In genomic region chr4:101192244-101192643, GRCh38 we compare ENCODE assay signal across 2 cellular contexts.
TF ChIP-seq lines count a peak whose summit lies in the region.

No MANE protein-coding gene starts in this region.

TF ChIP-seq in SK-N-SH treated with all-trans-retinoic acid at 6 μM for 48 hours, 23 proteins besides CTCF, POLR2A, EP300 and RAD21 (continued from another document):
- no peak for TF ChIP-seq POU6F1 (CRISPR knock-in tag; IDR thresholded peaks at IDR 0.05; ENCODE audit: borderline replicate concordance, low read depth)
- TF ChIP-seq ARNTL (CRISPR knock-in tag; IDR thresholded peaks at IDR 0.05; ENCODE audit: borderline replicate concordance, low read depth): no peak
- TF ChIP-seq TOX (CRISPR knock-in tag; IDR thresholded peaks at IDR 0.05; ENCODE audit: borderline replicate concordance): no peak
- no peak for TF ChIP-seq GLIS3 (CRISPR knock-in tag; IDR thresholded peaks at IDR 0.05)
- no peak for TF ChIP-seq ZNF8 (CRISPR knock-in tag; IDR thresholded peaks at IDR 0.05)
- TF ChIP-seq SNAI2 (CRISPR knock-in tag; IDR thresholded peaks at IDR 0.05): no peak
- TF ChIP-seq, protein P1, sequence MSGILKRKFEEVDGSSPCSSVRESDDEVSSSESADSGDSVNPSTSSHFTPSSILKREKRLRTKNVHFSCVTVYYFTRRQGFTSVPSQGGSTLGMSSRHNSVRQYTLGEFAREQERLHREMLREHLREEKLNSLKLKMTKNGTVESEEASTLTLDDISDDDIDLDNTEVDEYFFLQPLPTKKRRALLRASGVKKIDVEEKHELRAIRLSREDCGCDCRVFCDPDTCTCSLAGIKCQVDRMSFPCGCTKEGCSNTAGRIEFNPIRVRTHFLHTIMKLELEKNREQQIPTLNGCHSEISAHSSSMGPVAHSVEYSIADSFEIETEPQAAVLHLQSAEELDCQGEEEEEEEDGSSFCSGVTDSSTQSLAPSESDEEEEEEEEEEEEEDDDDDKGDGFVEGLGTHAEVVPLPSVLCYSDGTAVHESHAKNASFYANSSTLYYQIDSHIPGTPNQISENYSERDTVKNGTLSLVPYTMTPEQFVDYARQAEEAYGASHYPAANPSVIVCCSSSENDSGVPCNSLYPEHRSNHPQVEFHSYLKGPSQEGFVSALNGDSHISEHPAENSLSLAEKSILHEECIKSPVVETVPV (CRISPR knock-in tag; IDR thresholded peaks at IDR 0.05): no peak
- no peak for TF ChIP-seq ZNF565 (CRISPR knock-in tag; conservative IDR thresholded peaks at IDR 0.05; ENCODE audit: low read depth)
- no peak for TF ChIP-seq RARB (CRISPR knock-in tag; IDR thresholded peaks at IDR 0.05)
- TF ChIP-seq BACH2 (CRISPR knock-in tag; IDR thresholded peaks at IDR 0.05; ENCODE audit: borderline replicate concordance): no peak
- TF ChIP-seq CREB5 (CRISPR knock-in tag; IDR thresholded peaks at IDR 0.05; ENCODE audit: low read depth): no peak
- no peak for TF ChIP-seq ISL1 (CRISPR knock-in tag; IDR thresholded peaks at IDR 0.05)
- TF ChIP-seq OSR1 (CRISPR knock-in tag; IDR thresholded peaks at IDR 0.05): no peak
- TF ChIP-seq CSDC2 (CRISPR knock-in tag; IDR thresholded peaks at IDR 0.05): no peak
- no peak for TF ChIP-seq ESRRG (CRISPR knock-in tag; IDR thresholded peaks at IDR 0.05)
- TF ChIP-seq, protein P2, sequence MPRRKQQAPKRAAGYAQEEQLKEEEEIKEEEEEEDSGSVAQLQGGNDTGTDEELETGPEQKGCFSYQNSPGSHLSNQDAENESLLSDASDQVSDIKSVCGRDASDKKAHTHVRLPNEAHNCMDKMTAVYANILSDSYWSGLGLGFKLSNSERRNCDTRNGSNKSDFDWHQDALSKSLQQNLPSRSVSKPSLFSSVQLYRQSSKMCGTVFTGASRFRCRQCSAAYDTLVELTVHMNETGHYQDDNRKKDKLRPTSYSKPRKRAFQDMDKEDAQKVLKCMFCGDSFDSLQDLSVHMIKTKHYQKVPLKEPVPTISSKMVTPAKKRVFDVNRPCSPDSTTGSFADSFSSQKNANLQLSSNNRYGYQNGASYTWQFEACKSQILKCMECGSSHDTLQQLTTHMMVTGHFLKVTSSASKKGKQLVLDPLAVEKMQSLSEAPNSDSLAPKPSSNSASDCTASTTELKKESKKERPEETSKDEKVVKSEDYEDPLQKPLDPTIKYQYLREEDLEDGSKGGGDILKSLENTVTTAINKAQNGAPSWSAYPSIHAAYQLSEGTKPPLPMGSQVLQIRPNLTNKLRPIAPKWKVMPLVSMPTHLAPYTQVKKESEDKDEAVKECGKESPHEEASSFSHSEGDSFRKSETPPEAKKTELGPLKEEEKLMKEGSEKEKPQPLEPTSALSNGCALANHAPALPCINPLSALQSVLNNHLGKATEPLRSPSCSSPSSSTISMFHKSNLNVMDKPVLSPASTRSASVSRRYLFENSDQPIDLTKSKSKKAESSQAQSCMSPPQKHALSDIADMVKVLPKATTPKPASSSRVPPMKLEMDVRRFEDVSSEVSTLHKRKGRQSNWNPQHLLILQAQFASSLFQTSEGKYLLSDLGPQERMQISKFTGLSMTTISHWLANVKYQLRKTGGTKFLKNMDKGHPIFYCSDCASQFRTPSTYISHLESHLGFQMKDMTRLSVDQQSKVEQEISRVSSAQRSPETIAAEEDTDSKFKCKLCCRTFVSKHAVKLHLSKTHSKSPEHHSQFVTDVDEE (CRISPR knock-in tag; IDR thresholded peaks at IDR 0.05): no peak

TF ChIP-seq in liver, 16 proteins besides CTCF, POLR2A, EP300 and RAD21 (continued from another document):
- TF ChIP-seq SP1 (IDR thresholded peaks at IDR 0.05) (no peak), GABPA (IDR thresholded peaks at IDR 0.05 in 1 of 2, conservative IDR thresholded peaks at IDR 0.05 in 1 of 2) (no peak), EGR1 (IDR thresholded peaks at IDR 0.05; ENCODE audit: low read depth in 2 of 2) (no peak), TAF1 (conservative IDR thresholded peaks at IDR 0.05) (no peak)
- TF ChIP-seq, protein P3, sequence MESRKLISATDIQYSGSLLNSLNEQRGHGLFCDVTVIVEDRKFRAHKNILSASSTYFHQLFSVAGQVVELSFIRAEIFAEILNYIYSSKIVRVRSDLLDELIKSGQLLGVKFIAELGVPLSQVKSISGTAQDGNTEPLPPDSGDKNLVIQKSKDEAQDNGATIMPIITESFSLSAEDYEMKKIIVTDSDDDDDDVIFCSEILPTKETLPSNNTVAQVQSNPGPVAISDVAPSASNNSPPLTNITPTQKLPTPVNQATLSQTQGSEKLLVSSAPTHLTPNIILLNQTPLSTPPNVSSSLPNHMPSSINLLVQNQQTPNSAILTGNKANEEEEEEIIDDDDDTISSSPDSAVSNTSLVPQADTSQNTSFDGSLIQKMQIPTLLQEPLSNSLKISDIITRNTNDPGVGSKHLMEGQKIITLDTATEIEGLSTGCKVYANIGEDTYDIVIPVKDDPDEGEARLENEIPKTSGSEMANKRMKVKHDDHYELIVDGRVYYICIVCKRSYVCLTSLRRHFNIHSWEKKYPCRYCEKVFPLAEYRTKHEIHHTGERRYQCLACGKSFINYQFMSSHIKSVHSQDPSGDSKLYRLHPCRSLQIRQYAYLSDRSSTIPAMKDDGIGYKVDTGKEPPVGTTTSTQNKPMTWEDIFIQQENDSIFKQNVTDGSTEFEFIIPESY (IDR thresholded peaks at IDR 0.05): no peak
